In genomic region chr20:53676519-53676822, GRCh38 we compare ENCODE assay signal across 24 cellular contexts.
"Had no signal": no experiment of that assay in that cellular context is flagged by ENCODE, and none has a peak within 500 bp of the region (broad histone marks: within the 10 kb centered on the region; RNA-seq: fewer than 3 reads in every experiment).

No MANE protein-coding gene starts in this region.

- H3K36me3 Mint-ChIP-seq: mesothelial cell of epicardium; naive B cell; natural killer cell treated with Interleukin-12 subunit alpha and Interleukin-12 subunit beta and Interleukin-15 and Interleukin-18, amount 100 ng/mL, for 72 hours; stimulated activated effector memory CD8-positive, alpha-beta T cell treated with anti-CD3 and anti-CD28 coated beads, Interleukin-12 subunit alpha, Interleukin-12 subunit beta, amount 100 ng/mL, for 72 hours had no signal

- H3K9me3 Mint-ChIP-seq: effector memory CD8-positive, alpha-beta T cell; mesothelial cell of epicardium; naive B cell; natural killer cell treated with Interleukin-12 subunit alpha and Interleukin-12 subunit beta and Interleukin-15 and Interleukin-18, amount 100 ng/mL, for 72 hours; neural crest cell; stimulated activated effector memory CD8-positive, alpha-beta T cell treated with anti-CD3 and anti-CD28 coated beads, Interleukin-12 subunit alpha, Interleukin-12 subunit beta, amount 100 ng/mL, for 72 hours; stimulated activated naive CD8-positive, alpha-beta T cell treated with anti-CD3 and anti-CD28 coated beads, Interleukin-15, Interleukin-2, amounts not matched to agents 100 ng/mL and 50 ng/mL, for 24 hours had no signal

- FAIRE-seq: endometrium, kidney, pancreas had no signal

- H3K36me3 ChIP-seq: gastrocnemius medialis, neutrophil, pancreas, thoracic aorta, transverse colon, vagina had no signal

- H3K4me3 ChIP-seq: coronary artery, gastrocnemius medialis, mucosa of descending colon, pancreas, thoracic aorta, transverse colon, vagina had no signal

- H3K27ac ChIP-seq: coronary artery, gastrocnemius medialis, neutrophil, thoracic aorta, transverse colon, vagina had no signal

- H3K27me3 ChIP-seq: gastrocnemius medialis, neutrophil, pancreas, transverse colon, vagina had no signal

- H3K27ac Mint-ChIP-seq: natural killer cell treated with Interleukin-12 subunit alpha and Interleukin-12 subunit beta and Interleukin-15 and Interleukin-18, amount 100 ng/mL, for 72 hours; stimulated activated effector memory CD8-positive, alpha-beta T cell treated with anti-CD3 and anti-CD28 coated beads, Interleukin-12 subunit alpha, Interleukin-12 subunit beta, amount 100 ng/mL, for 72 hours; stimulated activated naive CD8-positive, alpha-beta T cell treated with anti-CD3 and anti-CD28 coated beads, Interleukin-15, Interleukin-2, amounts not matched to agents 100 ng/mL and 50 ng/mL, for 24 hours had no signal

- ATAC-seq: effector memory CD8-positive, alpha-beta T cell; gastrocnemius medialis; mucosa of descending colon; natural killer cell treated with Interleukin-12 subunit alpha and Interleukin-12 subunit beta and Interleukin-15 and Interleukin-18, amount 100 ng/mL, for 72 hours; stimulated activated effector memory CD8-positive, alpha-beta T cell treated with anti-CD3 and anti-CD28 coated beads, Interleukin-12 subunit alpha, Interleukin-12 subunit beta, amount 100 ng/mL, for 72 hours had no signal

- H3K27me3 Mint-ChIP-seq: effector memory CD8-positive, alpha-beta T cell; naive B cell; stimulated activated naive CD8-positive, alpha-beta T cell treated with anti-CD3 and anti-CD28 coated beads, Interleukin-15, Interleukin-2, amounts not matched to agents 100 ng/mL and 50 ng/mL, for 24 hours had no signal

- H3K4me1 ChIP-seq: vagina had no signal

- H3K4me3 Mint-ChIP-seq: effector memory CD8-positive, alpha-beta T cell; mesothelial cell of epicardium; naive B cell; natural killer cell treated with Interleukin-12 subunit alpha and Interleukin-12 subunit beta and Interleukin-15 and Interleukin-18, amount 100 ng/mL, for 72 hours; neural crest cell; stimulated activated effector memory CD8-positive, alpha-beta T cell treated with anti-CD3 and anti-CD28 coated beads, Interleukin-12 subunit alpha, Interleukin-12 subunit beta, amount 100 ng/mL, for 72 hours; stimulated activated naive CD8-positive, alpha-beta T cell treated with anti-CD3 and anti-CD28 coated beads, Interleukin-15, Interleukin-2, amounts not matched to agents 100 ng/mL and 50 ng/mL, for 24 hours had no signal

- H3K9me3 ChIP-seq: gastrocnemius medialis, mucosa of descending colon, neutrophil, pancreas, thoracic aorta, transverse colon, vagina had no signal

- DNase-seq: dermis blood vessel endothelial cell; effector memory CD8-positive, alpha-beta T cell; foreskin fibroblast; gastrocnemius medialis; head of caudate nucleus; kidney; mesenchymal stem cell; mucosa of descending colon; naive B cell; pancreas; retina; stimulated activated CD4-positive, alpha-beta T cell treated with anti-CD3 and anti-CD28 coated beads, Interleukin-2, amount 100 ng/mL, for 24 hours; stimulated activated CD4-positive, alpha-beta T cell treated with anti-CD3 and anti-CD28 coated beads, Interleukin-4, amount 100 ng/mL, for 24 hours; transverse colon had no signal
